Comparison of ENCODE assay signal across 9 cellular contexts in the genomic region with DNA sequence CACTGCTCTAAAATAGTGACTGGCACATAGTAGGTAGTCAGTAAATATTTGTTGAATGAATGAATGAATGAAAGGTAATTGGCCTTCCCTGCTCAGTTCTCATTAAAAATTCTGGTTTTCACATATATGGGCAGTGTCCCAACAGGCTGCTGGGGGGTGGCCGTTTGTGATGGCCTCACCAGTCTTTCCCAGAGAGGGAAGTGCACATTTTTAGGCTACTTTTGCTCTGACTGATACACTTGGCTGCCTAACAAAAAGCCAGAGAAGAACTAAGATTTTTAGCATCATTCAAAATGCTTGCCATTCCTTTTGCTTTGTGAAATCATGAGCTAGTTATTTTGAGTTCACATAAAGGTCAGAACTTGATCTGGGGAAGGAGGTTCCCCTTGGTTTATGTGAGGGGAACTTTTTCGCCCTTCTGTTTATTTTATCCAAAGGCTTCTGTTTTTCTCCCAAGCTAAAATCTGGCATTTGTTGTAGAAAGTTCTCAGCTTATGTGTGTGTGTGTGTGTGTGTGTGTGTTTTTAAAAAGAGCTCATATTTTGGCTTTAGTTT.
DNase-seq lines count a peak whose midpoint lies in the region; ATAC-seq and TF ChIP-seq lines count a peak whose summit lies in the region.
"Had no signal": no experiment of that assay in that cellular context is flagged by ENCODE, and none has a peak within 500 bp of the region (broad histone marks: within the 10 kb centered on the region; RNA-seq: fewer than 3 reads in every experiment).

No MANE protein-coding gene starts in this region.

- H3K27me3 Mint-ChIP-seq in activated CD4-positive, alpha-beta memory T cell treated with anti-CD3 and anti-CD28 coated beads, Interleukin-2, amount 10 ng/mL, durations not matched to agents 7 days and 5 days = no peaks in the 10 kb centered on the region

- intact Hi-C loops in right cardiac atrium (cut with DNase I) = no loop called here

- H3K4me1 ChIP-seq in right cardiac atrium (ENCODE audit: control insufficient read depth, insufficient read depth, low read length) (peaks cover 2% of the 10 kb centered on the region), skeletal muscle tissue (ENCODE audit: control insufficient read depth in 3 of 3, insufficient read depth in 3 of 3, low read length in 3 of 3) (peaks cover 13 to 23% (median 17%) of the 10 kb centered on the region in 3 donors)

- H3K36me3 ChIP-seq in skeletal muscle tissue (ENCODE audit: control insufficient read depth in 3 of 3, insufficient read depth in 3 of 3, low read length in 3 of 3) = no peaks in the 10 kb centered on the region

- 34% methylated on average over 2 of the region's 2 CpGs for WGBS in right cardiac atrium

- POLR2A ChIA-PET in activated CD4-positive, alpha-beta memory T cell treated with anti-CD3 and anti-CD28 coated beads, Interleukin-2, amount 10 ng/mL, durations not matched to agents 7 days and 5 days (lab: Charles Lee) = interaction anchor here (0.8 to 13.2 kb wide), 4 partner anchors 7 to 54 kb away, joined by 3 to 519 read pairs (median 5); no protein-coding TSS in a partner anchor

- peak overlapping the region; percentile 17 for H3K27ac Mint-ChIP-seq in activated CD4-positive, alpha-beta memory T cell treated with anti-CD3 and anti-CD28 coated beads, Interleukin-2, amount 10 ng/mL, durations not matched to agents 7 days and 5 days

- peak; percentile 32 for DNase-seq in GM13976 (ENCODE audit: low spot score)
- no peak for DNase-seq in activated CD4-positive, alpha-beta memory T cell treated with anti-CD3 and anti-CD28 coated beads, Interleukin-2, amount 10 ng/mL, durations not matched to agents 7 days and 5 days
- peak in 2 of 3 donors; percentile 33 to 74 for DNase-seq in right cardiac atrium
- no peak for DNase-seq in DMS 273 (lab: John Stamatoyannopoulos, UW; ENCODE audit: unreplicated experiment)
- no peak for DNase-seq in activated naive CD4-positive, alpha-beta T cell treated with Interleukin-2 at 50 U/mL for 16 hours
- DNase-seq: substantia nigra had no signal

- H3K4me3 Mint-ChIP-seq in activated CD4-positive, alpha-beta memory T cell treated with anti-CD3 and anti-CD28 coated beads, Interleukin-2, amount 10 ng/mL, durations not matched to agents 7 days and 5 days = no peak overlapping the region

- peak; percentile 77 to 82 for ATAC-seq in right cardiac atrium
- no peak for ATAC-seq in HG03196 (IDR thresholded peaks at IDR 0.05; ENCODE audit: unreplicated experiment)
- no peak for ATAC-seq in HG02870 (IDR thresholded peaks at IDR 0.05; ENCODE audit: unreplicated experiment)

- H3K4me1 Mint-ChIP-seq in activated CD4-positive, alpha-beta memory T cell treated with anti-CD3 and anti-CD28 coated beads, Interleukin-2, amount 10 ng/mL, durations not matched to agents 7 days and 5 days = peaks cover 61% of the 10 kb centered on the region

- H3K9me3 ChIP-seq in right cardiac atrium (ENCODE audit: control insufficient read depth, low read length) = peaks cover 2% of the 10 kb centered on the region
- H3K9me3 ChIP-seq in skeletal muscle tissue (ENCODE audit: control insufficient read depth in 3 of 3, low read length in 3 of 3) = no peaks in the 10 kb centered on the region

- peak overlapping the region in 1 of 3 donors; percentile 66 for H3K9ac ChIP-seq in skeletal muscle tissue (ENCODE audit: low read depth in 1 of 3, low read length in 3 of 3)

- H3K27ac ChIP-seq in right cardiac atrium (ENCODE audit: low read length) = peak overlapping the region; percentile 42
- H3K27ac ChIP-seq in skeletal muscle tissue (ENCODE audit: low read depth, low read length) = peak overlapping the region; percentile 55

- no peak for TF ChIP-seq CTCF in GM13976 (IDR thresholded peaks at IDR 0.05; ENCODE audit: borderline replicate concordance, control extremely low read depth, extremely low read depth, insufficient read depth, missing control alignments)

- H3K27me3 ChIP-seq in right cardiac atrium (ENCODE audit: control insufficient read depth, insufficient read depth) (no peaks in the 10 kb centered on the region), skeletal muscle tissue (ENCODE audit: control insufficient read depth in 3 of 3, insufficient read depth in 3 of 3, low read length in 3 of 3) (no peaks in the 10 kb centered on the region)

- peaks cover 52% of the 10 kb centered on the region for H3K36me3 Mint-ChIP-seq in activated CD4-positive, alpha-beta memory T cell treated with anti-CD3 and anti-CD28 coated beads, Interleukin-2, amount 10 ng/mL, durations not matched to agents 7 days and 5 days (ENCODE audit: low read depth)

- H3K4me3 ChIP-seq in right cardiac atrium (ENCODE audit: low read length) = no peak overlapping the region
- no peak overlapping the region for H3K4me3 ChIP-seq in skeletal muscle tissue (ENCODE audit: low read length in 3 of 3)

- CTCF ChIA-PET in activated CD4-positive, alpha-beta memory T cell treated with anti-CD3 and anti-CD28 coated beads, Interleukin-2, amount 10 ng/mL, durations not matched to agents 7 days and 5 days (lab: Charles Lee) = interaction anchor here (0.9 to 1.9 kb wide), 3 partner anchors 9 to 129 kb away, joined by 3 to 7 read pairs (median 5); no protein-coding TSS in a partner anchor

- in situ Hi-C loops in GM13976 (cut with MboI; ENCODE audit: low sequenced_read_pairs, unreplicated experiment) = no loop called here

- H3K9me3 Mint-ChIP-seq in activated CD4-positive, alpha-beta memory T cell treated with anti-CD3 and anti-CD28 coated beads, Interleukin-2, amount 10 ng/mL, durations not matched to agents 7 days and 5 days = peaks cover 3% of the 10 kb centered on the region

Comparison
In these comparisons a context has a peak if more than half of its experiments do, and no peak if none do; other contexts are left out.
1. DNase-seq: peak in GM13976 (single experiment) and right cardiac atrium (2 of 3); none in activated CD4-positive, alpha-beta memory T cell treated with anti-CD3 and anti-CD28 coated beads, Interleukin-2, amount 10 ng/mL, durations not matched to agents 7 days and 5 days (single experiment), DMS 273 (single experiment) and activated naive CD4-positive, alpha-beta T cell treated with Interleukin-2 at 50 U/mL for 16 hours (single experiment).
2. ATAC-seq: peak in right cardiac atrium (2 of 2); none in HG03196 (single experiment) and HG02870 (single experiment).